In genomic region chr11:128412847-128413791, GRCh38 we compare ENCODE assay signal across 12 cellular contexts.
DNase-seq lines count a peak whose midpoint lies in the region; ATAC-seq and TF ChIP-seq lines count a peak whose summit lies in the region.
"Had no signal": no experiment of that assay in that cellular context is flagged by ENCODE, and none has a peak within 500 bp of the region (broad histone marks: within the 10 kb centered on the region; RNA-seq: fewer than 3 reads in every experiment).

No MANE protein-coding gene starts in this region.

- H3K36me3 ChIP-seq in hepatocyte (replicated peaks; ENCODE audit: insufficient read depth, low read depth), result no peaks in the 10 kb centered on the region
- H3K36me3 ChIP-seq: tibial nerve had no signal

- H3K9me3 ChIP-seq in hepatocyte (ENCODE audit: low read depth), result no peaks in the 10 kb centered on the region
- H3K9me3 ChIP-seq: tibial nerve had no signal

- ATAC-seq in GM18505 (IDR thresholded peaks at IDR 0.05; ENCODE audit: unreplicated experiment), result peak; percentile 77
- peak; percentile 79 for ATAC-seq in GM19468 (IDR thresholded peaks at IDR 0.05; ENCODE audit: extremely low read depth, unreplicated experiment)
- ATAC-seq in HG03103 (IDR thresholded peaks at IDR 0.05; ENCODE audit: low read depth, unreplicated experiment), result peak; percentile 59
- peak; percentile 66 for ATAC-seq in activated naive CD8-positive, alpha-beta T cell treated with anti-CD3 and anti-CD28 coated beads, Interleukin-2, amount 50 U/mL, for 24 hours

- H3K4me3 ChIP-seq in hepatocyte, result no peak overlapping the region
- H3K4me3 ChIP-seq: coronary artery, skin epidermis, tibial nerve had no signal

- H3K27me3 ChIP-seq in hepatocyte, result no peaks in the 10 kb centered on the region
- H3K27me3 ChIP-seq: tibial nerve had no signal

- peak overlapping the region; percentile 74 for H3K27ac Mint-ChIP-seq in activated naive CD8-positive, alpha-beta T cell treated with anti-CD3 and anti-CD28 coated beads, Interleukin-2, amount 50 U/mL, for 24 hours

- WGBS in hepatocyte (ENCODE audit: low lambda C conversion rate, missing lambda C conversion rate), result 79% methylated on average over 4 of the region's 4 CpGs

- no peak overlapping the region for H2AFZ ChIP-seq in hepatocyte

- no peaks in the 10 kb centered on the region for H3K27me3 Mint-ChIP-seq in activated naive CD8-positive, alpha-beta T cell treated with anti-CD3 and anti-CD28 coated beads, Interleukin-2, amount 50 U/mL, for 24 hours

- no peak for TF ChIP-seq CTCF in hepatocyte (IDR thresholded peaks at IDR 0.05; ENCODE audit: poor library complexity)

- no peaks in the 10 kb centered on the region for H4K20me1 ChIP-seq in hepatocyte (ENCODE audit: insufficient read depth, poor library complexity, severe bottlenecking)

- POLR2A ChIA-PET in HEK293T (lab: Yijun Ruan, JAX), result no interaction called here

- CTCF ChIA-PET in HEK293T (lab: Yijun Ruan, JAX), result interaction anchor here (0.6 kb wide), 1 partner anchor 11 kb away, joined by 3 read pairs; no protein-coding TSS in a partner anchor

- no peak overlapping the region for H3K27ac ChIP-seq in hepatocyte
- H3K27ac ChIP-seq: coronary artery, tibial nerve had no signal

- H3K4me2 ChIP-seq in hepatocyte, result no peak overlapping the region

- peaks cover 53% of the 10 kb centered on the region for H3K4me1 Mint-ChIP-seq in activated naive CD8-positive, alpha-beta T cell treated with anti-CD3 and anti-CD28 coated beads, Interleukin-2, amount 50 U/mL, for 24 hours

- H3K79me2 ChIP-seq in hepatocyte, result no peaks in the 10 kb centered on the region

- no peaks in the 10 kb centered on the region for H3K36me3 Mint-ChIP-seq in activated naive CD8-positive, alpha-beta T cell treated with anti-CD3 and anti-CD28 coated beads, Interleukin-2, amount 50 U/mL, for 24 hours (ENCODE audit: low read depth)

- H3K9me3 Mint-ChIP-seq in activated naive CD8-positive, alpha-beta T cell treated with anti-CD3 and anti-CD28 coated beads, Interleukin-2, amount 50 U/mL, for 24 hours, result no peaks in the 10 kb centered on the region

- DNase-seq in activated naive CD8-positive, alpha-beta T cell treated with anti-CD3 and anti-CD28 coated beads, Interleukin-2, amount 50 U/mL, for 24 hours, result no peak
- DNase-seq in HEK293T (ENCODE audit: extremely low spot score) (no peak), mucosa of gallbladder (ENCODE audit: low spot score) (no peak), NCI-H2081 (lab: John Stamatoyannopoulos, UW) (no peak), hepatocyte (ENCODE audit: low spot score) (no peak)
- DNase-seq: NCI-H2107 had no signal

- H3K4me3 Mint-ChIP-seq in activated naive CD8-positive, alpha-beta T cell treated with anti-CD3 and anti-CD28 coated beads, Interleukin-2, amount 50 U/mL, for 24 hours, result peak overlapping the region; percentile 16

- H3K4me1 ChIP-seq in hepatocyte (ENCODE audit: insufficient read depth), result peaks cover 16% of the 10 kb centered on the region

- H3K9me2 ChIP-seq in hepatocyte (replicated peaks; ENCODE audit: insufficient read depth), result no peaks in the 10 kb centered on the region

- TF ChIP-seq POLR2A in GM18505 (IDR thresholded peaks at IDR 0.05; ENCODE audit: borderline replicate concordance, extremely low read depth, insufficient read depth, insufficient read length), result peak; percentile 11

TF ChIP-seq in HEK293T, 16 proteins besides CTCF, POLR2A, EP300 and RAD21:
- TF ChIP-seq CTBP1 (IDR thresholded peaks at IDR 0.05; ENCODE audit: borderline replicate concordance), result no peak
- no peak for TF ChIP-seq L3MBTL2 (conservative IDR thresholded peaks at IDR 0.05)
- TF ChIP-seq FOXK2 (IDR thresholded peaks at IDR 0.05), result no peak
- no peak for TF ChIP-seq ZNF384 (IDR thresholded peaks at IDR 0.05)
- TF ChIP-seq FOXM1 (IDR thresholded peaks at IDR 0.05; ENCODE audit: borderline replicate concordance), result no peak
- no peak for TF ChIP-seq FOXA1 (IDR thresholded peaks at IDR 0.05)
- TF ChIP-seq PKNOX1 (IDR thresholded peaks at IDR 0.05), result no peak
- no peak for TF ChIP-seq ARNT (IDR thresholded peaks at IDR 0.05)
- no peak for TF ChIP-seq TARDBP (IDR thresholded peaks at IDR 0.05)
- no peak for TF ChIP-seq BHLHE40 (IDR thresholded peaks at IDR 0.05; ENCODE audit: borderline replicate concordance)
- TF ChIP-seq LEF1 (IDR thresholded peaks at IDR 0.05; ENCODE audit: borderline replicate concordance), result no peak
- TF ChIP-seq HDGF (IDR thresholded peaks at IDR 0.05; ENCODE audit: borderline replicate concordance), result no peak
